1 cellular context compared by ENCODE assay signal in the genomic region with DNA sequence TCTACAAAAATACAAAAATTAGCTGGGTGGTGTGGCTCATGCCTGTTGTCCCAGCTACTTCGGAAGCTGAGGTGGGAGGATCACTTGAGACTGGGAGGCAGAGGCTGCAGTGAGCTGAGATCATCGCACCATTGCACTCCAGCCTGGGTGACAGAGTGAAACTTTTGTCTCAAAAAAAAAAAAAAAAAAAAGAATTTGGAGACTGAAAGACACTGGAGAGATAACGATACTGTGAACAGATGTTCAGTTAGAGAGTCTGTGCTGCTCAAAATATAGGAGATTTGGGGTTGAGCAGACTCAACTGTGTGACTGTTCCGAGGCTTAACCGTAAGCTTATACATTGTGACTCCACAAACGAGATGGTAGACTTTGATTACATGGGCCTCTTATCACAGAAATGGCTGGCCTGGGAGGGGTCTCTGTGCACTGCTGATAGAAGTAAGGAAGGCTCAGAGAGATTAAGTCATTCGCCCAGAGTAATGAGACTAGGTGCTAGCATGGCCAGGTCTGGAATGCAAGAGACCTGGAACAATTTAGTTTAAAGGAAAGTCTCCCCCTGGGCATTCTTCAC.
TF ChIP-seq lines count a peak whose summit lies in the region.

No MANE protein-coding gene starts in this region.

TF ChIP-seq in K562, 482 proteins besides CTCF, POLR2A, EP300 and RAD21 (continues in another document):
- no peak for TF ChIP-seq ELF4 (CRISPR knock-in tag; IDR thresholded peaks at IDR 0.05)
- no peak for TF ChIP-seq ZC3H8 (IDR thresholded peaks at IDR 0.05)
- no peak for TF ChIP-seq TCF7 (IDR thresholded peaks at IDR 0.05; ENCODE audit: borderline replicate concordance)
- TF ChIP-seq CTCFL (IDR thresholded peaks at IDR 0.05; ENCODE audit: borderline replicate concordance, insufficient read depth, low read depth, low read length, poor library complexity, severe bottlenecking), result no peak
- peak; percentile 87 for TF ChIP-seq SMARCA4 (IDR thresholded peaks at IDR 0.05)
- TF ChIP-seq GATA2 (CRISPR knock-in tag; IDR thresholded peaks at IDR 0.05), result peak; percentile 75
- TF ChIP-seq POLR2AphosphoS5 (IDR thresholded peaks at IDR 0.05; ENCODE audit: control insufficient read depth, insufficient read depth, low read depth, low read length), result peak; percentile 76; the same call in 1 of the 2 replicates
- TF ChIP-seq TEAD4 (IDR thresholded peaks at IDR 0.05; ENCODE audit: low read length), result peak; percentile 84
- no peak for TF ChIP-seq TEAD4 (CRISPR knock-in tag; IDR thresholded peaks at IDR 0.05; ENCODE audit: borderline replicate concordance)
- TF ChIP-seq, protein P1, sequence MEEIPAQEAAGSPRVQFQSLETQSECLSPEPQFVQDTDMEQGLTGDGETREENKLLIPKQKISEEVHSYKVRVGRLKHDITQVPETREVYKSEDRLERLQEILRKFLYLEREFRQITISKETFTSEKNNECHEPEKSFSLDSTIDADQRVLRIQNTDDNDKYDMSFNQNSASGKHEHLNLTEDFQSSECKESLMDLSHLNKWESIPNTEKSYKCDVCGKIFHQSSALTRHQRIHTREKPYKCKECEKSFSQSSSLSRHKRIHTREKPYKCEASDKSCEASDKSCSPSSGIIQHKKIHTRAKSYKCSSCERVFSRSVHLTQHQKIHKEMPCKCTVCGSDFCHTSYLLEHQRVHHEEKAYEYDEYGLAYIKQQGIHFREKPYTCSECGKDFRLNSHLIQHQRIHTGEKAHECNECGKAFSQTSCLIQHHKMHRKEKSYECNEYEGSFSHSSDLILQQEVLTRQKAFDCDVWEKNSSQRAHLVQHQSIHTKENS (CRISPR knock-in tag; IDR thresholded peaks at IDR 0.05), result no peak
- no peak for TF ChIP-seq HDGF (IDR thresholded peaks at IDR 0.05)
- TF ChIP-seq MCM7 (IDR thresholded peaks at IDR 0.05), result no peak
- TF ChIP-seq PKNOX1 (IDR thresholded peaks at IDR 0.05), result peak; percentile 26; the same call in 1 of the 2 replicates
- no peak for TF ChIP-seq IRF1 (CRISPR knock-in tag; IDR thresholded peaks at IDR 0.05; ENCODE audit: borderline replicate concordance)
- TF ChIP-seq KDM4B (IDR thresholded peaks at IDR 0.05; ENCODE audit: borderline replicate concordance in 2 of 2, low read depth in 1 of 2), result no peak
- peak; percentile 39; the same call in 1 of the 2 replicates for TF ChIP-seq ZNF589 (CRISPR knock-in tag; IDR thresholded peaks at IDR 0.05; ENCODE audit: low read depth)
- TF ChIP-seq GTF2F1 (IDR thresholded peaks at IDR 0.05; ENCODE audit: low read depth, low read length), result no peak
- TF ChIP-seq NBN (IDR thresholded peaks at IDR 0.05; ENCODE audit: low read depth), result 0 out of 2 replicates have a peak, but pooled peaks have one; percentile 39
- no peak for TF ChIP-seq HNRNPH1 (optimal IDR thresholded peaks at IDR 0.05; ENCODE audit: low read depth, low read length)
- no peak for TF ChIP-seq MAFF (IDR thresholded peaks at IDR 0.05; ENCODE audit: low read length)
- TF ChIP-seq THRA (IDR thresholded peaks at IDR 0.05), result no peak
- no peak for TF ChIP-seq CREBBP (IDR thresholded peaks at IDR 0.05; ENCODE audit: low read depth, low read length)
- no peak for TF ChIP-seq ILF3 (IDR thresholded peaks at IDR 0.05; ENCODE audit: borderline replicate concordance)
- TF ChIP-seq TCFL5 (CRISPR knock-in tag; conservative IDR thresholded peaks at IDR 0.05), result no peak
- TF ChIP-seq ZFPM2 (CRISPR knock-in tag; IDR thresholded peaks at IDR 0.05), result no peak
- no peak for TF ChIP-seq POLR2AphosphoS2 (IDR thresholded peaks at IDR 0.05; ENCODE audit: low read length)
- TF ChIP-seq MEIS2 (IDR thresholded peaks at IDR 0.05; ENCODE audit: partially characterized antibody), result peak; percentile 13
- TF ChIP-seq, protein P2, sequence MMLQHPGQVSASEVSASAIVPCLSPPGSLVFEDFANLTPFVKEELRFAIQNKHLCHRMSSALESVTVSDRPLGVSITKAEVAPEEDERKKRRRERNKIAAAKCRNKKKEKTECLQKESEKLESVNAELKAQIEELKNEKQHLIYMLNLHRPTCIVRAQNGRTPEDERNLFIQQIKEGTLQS (IDR thresholded peaks at IDR 0.05), result peak; percentile 61
- TF ChIP-seq, protein P2 (CRISPR knock-in tag; conservative IDR thresholded peaks at IDR 0.05), result no peak
- TF ChIP-seq ZNF445 (CRISPR knock-in tag; IDR thresholded peaks at IDR 0.05; ENCODE audit: low read depth), result no peak
- TF ChIP-seq MYC (IDR thresholded peaks at IDR 0.05; ENCODE audit: low read depth, low read length), result no peak
- TF ChIP-seq MYC (CRISPR knock-in tag; IDR thresholded peaks at IDR 0.05; ENCODE audit: borderline replicate concordance, low read depth), result no peak
- no peak for TF ChIP-seq GMEB1 (CRISPR knock-in tag; IDR thresholded peaks at IDR 0.05)
- TF ChIP-seq NCOA1 (IDR thresholded peaks at IDR 0.05; ENCODE audit: low read depth), result peak; percentile 47; the same call in 1 of the 2 replicates
- TF ChIP-seq, protein P3, sequence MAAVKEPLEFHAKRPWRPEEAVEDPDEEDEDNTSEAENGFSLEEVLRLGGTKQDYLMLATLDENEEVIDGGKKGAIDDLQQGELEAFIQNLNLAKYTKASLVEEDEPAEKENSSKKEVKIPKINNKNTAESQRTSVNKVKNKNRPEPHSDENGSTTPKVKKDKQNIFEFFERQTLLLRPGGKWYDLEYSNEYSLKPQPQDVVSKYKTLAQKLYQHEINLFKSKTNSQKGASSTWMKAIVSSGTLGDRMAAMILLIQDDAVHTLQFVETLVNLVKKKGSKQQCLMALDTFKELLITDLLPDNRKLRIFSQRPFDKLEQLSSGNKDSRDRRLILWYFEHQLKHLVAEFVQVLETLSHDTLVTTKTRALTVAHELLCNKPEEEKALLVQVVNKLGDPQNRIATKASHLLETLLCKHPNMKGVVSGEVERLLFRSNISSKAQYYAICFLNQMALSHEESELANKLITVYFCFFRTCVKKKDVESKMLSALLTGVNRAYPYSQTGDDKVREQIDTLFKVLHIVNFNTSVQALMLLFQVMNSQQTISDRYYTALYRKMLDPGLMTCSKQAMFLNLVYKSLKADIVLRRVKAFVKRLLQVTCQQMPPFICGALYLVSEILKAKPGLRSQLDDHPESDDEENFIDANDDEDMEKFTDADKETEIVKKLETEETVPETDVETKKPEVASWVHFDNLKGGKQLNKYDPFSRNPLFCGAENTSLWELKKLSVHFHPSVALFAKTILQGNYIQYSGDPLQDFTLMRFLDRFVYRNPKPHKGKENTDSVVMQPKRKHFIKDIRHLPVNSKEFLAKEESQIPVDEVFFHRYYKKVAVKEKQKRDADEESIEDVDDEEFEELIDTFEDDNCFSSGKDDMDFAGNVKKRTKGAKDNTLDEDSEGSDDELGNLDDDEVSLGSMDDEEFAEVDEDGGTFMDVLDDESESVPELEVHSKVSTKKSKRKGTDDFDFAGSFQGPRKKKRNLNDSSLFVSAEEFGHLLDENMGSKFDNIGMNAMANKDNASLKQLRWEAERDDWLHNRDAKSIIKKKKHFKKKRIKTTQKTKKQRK (IDR thresholded peaks at IDR 0.05; ENCODE audit: borderline replicate concordance, low read depth, low read length), result no peak
- TF ChIP-seq PML (IDR thresholded peaks at IDR 0.05; ENCODE audit: low read length), result peak; percentile 74
- TF ChIP-seq, protein P4, sequence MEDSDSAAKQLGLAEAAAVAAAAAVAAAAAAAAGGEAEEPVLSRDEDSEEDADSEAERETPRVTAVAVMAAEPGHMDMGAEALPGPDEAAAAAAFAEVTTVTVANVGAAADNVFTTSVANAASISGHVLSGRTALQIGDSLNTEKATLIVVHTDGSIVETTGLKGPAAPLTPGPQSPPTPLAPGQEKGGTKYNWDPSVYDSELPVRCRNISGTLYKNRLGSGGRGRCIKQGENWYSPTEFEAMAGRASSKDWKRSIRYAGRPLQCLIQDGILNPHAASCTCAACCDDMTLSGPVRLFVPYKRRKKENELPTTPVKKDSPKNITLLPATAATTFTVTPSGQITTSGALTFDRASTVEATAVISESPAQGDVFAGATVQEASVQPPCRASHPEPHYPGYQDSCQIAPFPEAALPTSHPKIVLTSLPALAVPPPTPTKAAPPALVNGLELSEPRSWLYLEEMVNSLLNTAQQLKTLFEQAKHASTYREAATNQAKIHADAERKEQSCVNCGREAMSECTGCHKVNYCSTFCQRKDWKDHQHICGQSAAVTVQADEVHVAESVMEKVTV (CRISPR knock-in tag; IDR thresholded peaks at IDR 0.05), result no peak
- TF ChIP-seq, protein P5, sequence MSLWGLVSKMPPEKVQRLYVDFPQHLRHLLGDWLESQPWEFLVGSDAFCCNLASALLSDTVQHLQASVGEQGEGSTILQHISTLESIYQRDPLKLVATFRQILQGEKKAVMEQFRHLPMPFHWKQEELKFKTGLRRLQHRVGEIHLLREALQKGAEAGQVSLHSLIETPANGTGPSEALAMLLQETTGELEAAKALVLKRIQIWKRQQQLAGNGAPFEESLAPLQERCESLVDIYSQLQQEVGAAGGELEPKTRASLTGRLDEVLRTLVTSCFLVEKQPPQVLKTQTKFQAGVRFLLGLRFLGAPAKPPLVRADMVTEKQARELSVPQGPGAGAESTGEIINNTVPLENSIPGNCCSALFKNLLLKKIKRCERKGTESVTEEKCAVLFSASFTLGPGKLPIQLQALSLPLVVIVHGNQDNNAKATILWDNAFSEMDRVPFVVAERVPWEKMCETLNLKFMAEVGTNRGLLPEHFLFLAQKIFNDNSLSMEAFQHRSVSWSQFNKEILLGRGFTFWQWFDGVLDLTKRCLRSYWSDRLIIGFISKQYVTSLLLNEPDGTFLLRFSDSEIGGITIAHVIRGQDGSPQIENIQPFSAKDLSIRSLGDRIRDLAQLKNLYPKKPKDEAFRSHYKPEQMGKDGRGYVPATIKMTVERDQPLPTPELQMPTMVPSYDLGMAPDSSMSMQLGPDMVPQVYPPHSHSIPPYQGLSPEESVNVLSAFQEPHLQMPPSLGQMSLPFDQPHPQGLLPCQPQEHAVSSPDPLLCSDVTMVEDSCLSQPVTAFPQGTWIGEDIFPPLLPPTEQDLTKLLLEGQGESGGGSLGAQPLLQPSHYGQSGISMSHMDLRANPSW (CRISPR knock-in tag; IDR thresholded peaks at IDR 0.05), result no peak
- TF ChIP-seq SIRT6 (IDR thresholded peaks at IDR 0.05; ENCODE audit: low read depth, low read length), result no peak
- peak; percentile 95 for TF ChIP-seq ZNF384 (IDR thresholded peaks at IDR 0.05; ENCODE audit: low read depth, low read length)
- peak; percentile 89 for TF ChIP-seq DPF2 (IDR thresholded peaks at IDR 0.05)
- no peak for TF ChIP-seq ZNF740 (CRISPR knock-in tag; IDR thresholded peaks at IDR 0.05)
- TF ChIP-seq ZNF740 (tag; IDR thresholded peaks at IDR 0.05), result no peak
